ENCODE assay signal across 10 cellular contexts in genomic region chr7:26091933-26092332, GRCh38.
A peak's percentile ranks its signal among the peaks of the same experiment; 100 is the strongest.
DNase-seq lines count a peak whose midpoint lies in the region; ATAC-seq and TF ChIP-seq lines count a peak whose summit lies in the region.
"Had no signal": no experiment of that assay in that cellular context is flagged by ENCODE, and none has a peak within 500 bp of the region (broad histone marks: within the 10 kb centered on the region; RNA-seq: fewer than 3 reads in every experiment).

No MANE protein-coding gene starts in this region.

- H3K27ac ChIP-seq in aorta (ENCODE audit: low read depth in 1 of 2, low read length in 2 of 2): no peak overlapping the region
- H3K27ac ChIP-seq: lower lobe of right lung had no signal

- WGBS in aorta, 2 donors: 73 to 75% methylated on average over 4 of the region's 4 CpGs

- H3K4me3 ChIP-seq in AG10803 (ENCODE audit: low read length): no peak overlapping the region
- no peak overlapping the region for H3K4me3 ChIP-seq in GM12864 (ENCODE audit: low read depth, low read length)
- H3K4me3 ChIP-seq in fibroblast of pulmonary artery (replicated peaks; ENCODE audit: low read depth, low read length): no peak overlapping the region
- H3K4me3 ChIP-seq in aorta (ENCODE audit: low read length in 2 of 2): no peak overlapping the region
- H3K4me3 ChIP-seq: lower lobe of right lung had no signal

- intact Hi-C loops in aorta (cut with DNase I): loop anchor here in 1 of 2 donors (2.0 kb wide), 1 partner anchor 275 kb away; no protein-coding TSS in a partner anchor

- no peaks in the 10 kb centered on the region for H3K9me3 ChIP-seq in aorta (ENCODE audit: control insufficient read depth, low read length)
- H3K9me3 ChIP-seq: lower lobe of right lung had no signal

- H3K27me3 ChIP-seq in aorta (ENCODE audit: control insufficient read depth in 1 of 2, insufficient read depth in 2 of 2, low read length in 1 of 2): peaks cover 0 to 3% of the 10 kb centered on the region in 2 donors

- TF ChIP-seq CTCF in AG10803 (conservative IDR thresholded peaks at IDR 0.05; ENCODE audit: low read length) (peak; percentile 18; the same call in 1 of the 2 replicates), GM12864 (IDR thresholded peaks at IDR 0.05; ENCODE audit: low read depth, low read length, missing control alignments) (peak; percentile 19), fibroblast of pulmonary artery (IDR thresholded peaks at IDR 0.05; ENCODE audit: low read length, missing control alignments) (peak; percentile 27)

- no peak for ATAC-seq in aorta (ENCODE audit: low FRiP score)
- ATAC-seq in GM21367 (IDR thresholded peaks at IDR 0.05; ENCODE audit: unreplicated experiment): no peak
- ATAC-seq in GM18909 (IDR thresholded peaks at IDR 0.05; ENCODE audit: poor library complexity, unreplicated experiment): no peak

- H3K36me3 ChIP-seq in aorta (ENCODE audit: control insufficient read depth in 1 of 2, insufficient read depth in 2 of 2, low read length in 1 of 2): no peaks in the 10 kb centered on the region
- H3K36me3 ChIP-seq: lower lobe of right lung had no signal

- H3K4me1 ChIP-seq in aorta (ENCODE audit: control insufficient read depth in 1 of 2, insufficient read depth in 2 of 2, low read length in 2 of 2): no peaks in the 10 kb centered on the region

- no peak for DNase-seq in AG10803 (ENCODE audit: low read depth)
- DNase-seq in GM12864 (ENCODE audit: low read depth): no peak
- DNase-seq in RPMI8226: peak; percentile 20
- DNase-seq in fibroblast of pulmonary artery (ENCODE audit: low read depth): peak; percentile 10
- no peak for DNase-seq in aorta
- no peak for DNase-seq in effector CD8-positive, alpha-beta T cell (lab: John Stamatoyannopoulos, UW)
- DNase-seq: effector memory CD4-positive, alpha-beta T cell; lower lobe of right lung had no signal

Comparison
In these comparisons a context has a peak if more than half of its experiments do, and no peak if none do; other contexts are left out.
1. DNase-seq: peak in RPMI8226 (single experiment) and fibroblast of pulmonary artery (single experiment); none in AG10803 (single experiment), GM12864 (single experiment), aorta (0 of 2) and effector CD8-positive, alpha-beta T cell (single experiment).
2. Peak in every context shown above with its lines, with median percentiles within 50 percentile points of each other: CTCF ChIP-seq.